In the genomic region with DNA sequence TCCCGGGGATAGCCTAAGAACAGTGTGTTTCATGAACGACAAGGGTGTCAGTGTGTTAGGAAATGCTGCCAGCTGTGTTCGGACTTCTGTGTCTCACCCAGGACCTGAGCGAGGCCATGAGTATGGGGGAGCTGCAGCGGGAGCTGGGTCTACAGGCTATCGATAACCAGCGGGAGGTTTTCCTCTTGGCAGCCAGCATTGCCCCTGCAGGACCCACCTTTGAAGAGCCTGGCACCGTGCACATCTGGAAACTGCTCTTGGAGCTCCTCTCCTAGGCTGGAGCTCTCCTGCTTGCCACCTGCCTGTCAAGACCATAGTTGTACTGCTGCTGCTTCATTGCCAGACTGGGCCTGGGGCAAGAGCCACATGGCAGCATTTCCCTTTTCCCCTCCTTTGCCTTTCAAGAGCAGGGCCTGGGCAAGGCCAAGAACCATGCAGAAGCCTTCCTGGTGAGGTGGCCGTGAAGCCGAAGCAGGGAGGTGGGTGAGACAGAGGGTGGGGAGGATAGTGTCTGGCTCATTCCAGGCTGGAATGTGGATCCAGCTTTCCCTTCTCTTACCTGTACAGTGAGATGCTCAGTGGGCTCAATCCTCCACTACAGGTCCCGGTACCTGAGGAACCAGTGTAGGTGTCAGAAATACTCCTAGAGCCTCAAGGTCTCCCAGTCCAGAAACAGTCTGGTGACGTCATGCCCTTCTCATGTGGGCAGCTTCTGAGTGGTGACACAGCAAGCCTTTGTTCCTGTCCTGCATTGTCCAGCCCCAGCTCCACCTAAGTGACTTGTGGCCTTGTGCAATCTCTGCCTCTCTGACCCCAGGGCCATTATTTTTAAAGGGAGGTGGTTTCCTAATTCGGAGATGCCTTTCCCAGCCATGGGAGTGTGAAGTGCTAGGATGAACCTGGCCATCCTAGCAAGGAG, we compare ENCODE assay signal across 19 cellular contexts. TPM values are rescaled to one million over a fixed set of nuclear protein-coding genes. Genes with fewer than 3 reads are reported as not detected.
DNase-seq lines count a peak whose midpoint lies in the region; ATAC-seq and TF ChIP-seq lines count a peak whose summit lies in the region.
"Had no signal": no experiment of that assay in that cellular context is flagged by ENCODE, and none has a peak within 500 bp of the region (broad histone marks: within the 10 kb centered on the region; RNA-seq: fewer than 3 reads in every experiment).

No MANE protein-coding gene starts in this region.

- H3K4me1 Mint-ChIP-seq in CD14-positive monocyte (peaks cover 14% of the 10 kb centered on the region), type B pancreatic cell (ENCODE audit: unreplicated experiment) (peaks cover 5% of the 10 kb centered on the region)

- H3K9me3 Mint-ChIP-seq in CD14-positive monocyte (peaks cover 0 to 5% (median 0%) of the 10 kb centered on the region in 7 donors), type B pancreatic cell (no peaks in the 10 kb centered on the region)
- H3K9me3 Mint-ChIP-seq: central memory CD8-positive, alpha-beta T cell; stimulated activated memory B cell treated with anti-CD40 and anti-IgM and Interleukin-4, amounts not matched to agents 10 μg/mL and 1 μg/mL and 100 μg/mL, for 72 hours had no signal

- H3K27ac Mint-ChIP-seq in CD14-positive monocyte (peak overlapping the region in 6 of 7 donors; percentile 57 to 88 (median 82)), type B pancreatic cell (no peak overlapping the region)
- H3K27ac Mint-ChIP-seq: stimulated activated memory B cell treated with anti-CD40 and anti-IgM and Interleukin-4, amounts not matched to agents 10 μg/mL and 1 μg/mL and 100 μg/mL, for 72 hours had no signal

- peak overlapping the region; percentile 8; the same call in 1 of the 2 replicates for H3K27ac ChIP-seq in RWPE1
- H3K27ac ChIP-seq: uterus had no signal

- intact Hi-C loops in CD14-positive monocyte (cut with micrococcal nuclease), result no loop called here
- intact Hi-C loops in left ventricle myocardium superior (cut with micrococcal nuclease), result no loop called here
- intact Hi-C loops in sciatic nerve (cut with DNase I), result no loop called here

- H3K27me3 Mint-ChIP-seq in CD14-positive monocyte (ENCODE audit: low read depth in 3 of 3) (peaks cover 10 to 15% (median 12%) of the 10 kb centered on the region in 3 donors), type B pancreatic cell (no peaks in the 10 kb centered on the region)
- H3K27me3 Mint-ChIP-seq: central memory CD8-positive, alpha-beta T cell; stimulated activated memory B cell treated with anti-CD40 and anti-IgM and Interleukin-4, amounts not matched to agents 10 μg/mL and 1 μg/mL and 100 μg/mL, for 72 hours had no signal

- CTCF ChIA-PET in RWPE1 (lab: Yijun Ruan, JAX), result interaction anchor here (0.6 to 0.7 kb wide), 3 partner anchors 46 to 692 kb away, joined by 3 to 5 read pairs (median 4); partner anchors contain the start of gene ZNF346

- no peaks in the 10 kb centered on the region for H3K36me3 Mint-ChIP-seq in CD14-positive monocyte
- peaks cover 13% of the 10 kb centered on the region for H3K36me3 Mint-ChIP-seq in type B pancreatic cell

- POLR2A ChIA-PET in RWPE1 (lab: Yijun Ruan, JAX; ENCODE audit: low non-redundant PET), result interaction anchor here (0.8 kb wide), 1 partner anchor 10 kb away, joined by 5 read pairs; the partner anchor contains the start of gene KIAA1191

- ATAC-seq in left ventricle myocardium superior, result peak; percentile 50
- peak; percentile 31 for ATAC-seq in sciatic nerve
- ATAC-seq: stimulated activated memory B cell treated with anti-CD40 and anti-IgM and Interleukin-4, amounts not matched to agents 10 μg/mL and 1 μg/mL and 100 μg/mL, for 72 hours had no signal

- no peak overlapping the region for H3K4me3 Mint-ChIP-seq in CD14-positive monocyte
- no peak overlapping the region for H3K4me3 Mint-ChIP-seq in type B pancreatic cell
- H3K4me3 Mint-ChIP-seq: central memory CD8-positive, alpha-beta T cell; stimulated activated memory B cell treated with anti-CD40 and anti-IgM and Interleukin-4, amounts not matched to agents 10 μg/mL and 1 μg/mL and 100 μg/mL, for 72 hours had no signal

- TF ChIP-seq CTCF in CD14-positive monocyte (IDR thresholded peaks at IDR 0.05) (no peak), RWPE1 (conservative IDR thresholded peaks at IDR 0.05; ENCODE audit: low read depth) (no peak), type B pancreatic cell (conservative IDR thresholded peaks at IDR 0.05) (no peak)

- peak; percentile 71 for DNase-seq in CD14-positive monocyte (ENCODE audit: low spot score)
- no peak for DNase-seq in RWPE1 (ENCODE audit: low spot score)
- no peak for DNase-seq in left ventricle myocardium superior
- no peak for DNase-seq in sciatic nerve (ENCODE audit: low spot score)
- no peak for DNase-seq in activated CD4-positive, alpha-beta T cell treated with anti-CD3 and anti-CD28 coated beads, Interleukin-2, amount 50 U/mL, for 1 hour
- no peak for DNase-seq in NCI-H1417 treated with DMSO at 0.1 percent for 48 hours (lab: John Stamatoyannopoulos, UW)
- DNase-seq in type B pancreatic cell (ENCODE audit: extremely low spot score, unreplicated experiment), result no peak
- no peak for DNase-seq in retina
- DNase-seq: activated CD4-positive, alpha-beta T cell treated with anti-CD3 and anti-CD28 coated beads, Interleukin-2, amount 50 U/mL, for 48 hours; activated T-cell treated with anti-CD3 and anti-CD28 coated beads, Interleukin-2, amount 50 U/mL, for 48 hours; effector CD8-positive, alpha-beta T cell; kidney glomerular epithelial cell; NCI-H1930; NCI-H526 treated with DMSO at 0.1 percent for 48 hours; occipital lobe; SK-N-SH; uterus had no signal

RNA-seq across cellular contexts. Expression of gene ARL10, which starts 6.6 kb away (rescaled TPM):
- polyA plus RNA-seq in CD14-positive monocyte, result under 1 TPM in 1 of 2 donors, not detected in 1; 0.04 TPM
- total RNA-seq in left ventricle myocardium superior (4.4 TPM), sciatic nerve (29.2 TPM), type B pancreatic cell (ENCODE audit: low replicate concordance) (12.4 and 23.4 TPM in 2 replicates)

RNA-seq across cellular contexts. Expression of gene KIAA1191, which starts 10.3 kb away (rescaled TPM):
- polyA plus RNA-seq in CD14-positive monocyte, result 10 to 100 TPM; 32.3 to 32.5 TPM
- total RNA-seq in left ventricle myocardium superior, result 82.2 TPM
- 87.8 TPM for total RNA-seq in sciatic nerve
- total RNA-seq in type B pancreatic cell (ENCODE audit: low replicate concordance), result 82.0 and 88.0 TPM in 2 replicates

RNA-seq across cellular contexts. Expression of gene NOP16, which starts 16.5 kb away (rescaled TPM):
- polyA plus RNA-seq in CD14-positive monocyte, result 10 to 100 TPM; 17.2 to 23.4 TPM
- 19.0 TPM for total RNA-seq in left ventricle myocardium superior
- total RNA-seq in sciatic nerve, result 9.3 TPM
- total RNA-seq in type B pancreatic cell (ENCODE audit: low replicate concordance), result 42.5 and 44.7 TPM in 2 replicates

RNA-seq across cellular contexts. Expression of gene HIGD2A, which starts 16.7 kb away (rescaled TPM):
- 100 to 1,000 TPM; 260 to 298 TPM for polyA plus RNA-seq in CD14-positive monocyte
- 222 TPM for total RNA-seq in left ventricle myocardium superior
- 58.8 TPM for total RNA-seq in sciatic nerve
- total RNA-seq in type B pancreatic cell (ENCODE audit: low replicate concordance), result 88.3 and 118 TPM in 2 replicates

RNA-seq across cellular contexts. Expression of gene CLTB, which starts 44.5 kb away (rescaled TPM):
- polyA plus RNA-seq in CD14-positive monocyte, result 10 to 100 TPM; 75.2 to 87.6 TPM
- 223 TPM for total RNA-seq in left ventricle myocardium superior
- 122 TPM for total RNA-seq in sciatic nerve
- total RNA-seq in type B pancreatic cell (ENCODE audit: low replicate concordance), result 38.1 and 71.3 TPM in 2 replicates
